28 cellular contexts compared by ENCODE assay signal in genomic region chr20:38373898-38374297, GRCh38. TPM values are rescaled to one million over a fixed set of nuclear protein-coding genes. Genes with fewer than 3 reads are reported as not detected.
"Had no signal": no experiment of that assay in that cellular context is flagged by ENCODE, and none has a peak within 500 bp of the region (broad histone marks: within the 10 kb centered on the region; RNA-seq: fewer than 3 reads in every experiment).

No MANE protein-coding gene starts in this region.

- H3K4me1 ChIP-seq: parathyroid adenoma, psoas muscle, sigmoid colon, uterus had no signal

- DNase-seq: kidney glomerular epithelial cell; lower lobe of right lung; mammary epithelial cell; mesenchymal stem cell; naive thymus-derived CD8-positive, alpha-beta T cell; occipital lobe; psoas muscle; sigmoid colon; stimulated activated CD4-positive, alpha-beta T cell treated with anti-CD3 and anti-CD28 coated beads, Interleukin-1b, Interleukin-23, amount 100 ng/mL, for 48 hours; stimulated activated CD4-positive, alpha-beta T cell treated with anti-CD3 and anti-CD28 coated beads, Interleukin-2, amount 100 ng/mL, for 48 hours; stimulated activated CD4-positive, alpha-beta T cell treated with anti-CD3 and anti-CD28 coated beads, Interleukin-4, amount 100 ng/mL, for 4 hours; stimulated activated CD8-positive, alpha-beta memory T cell treated with anti-CD3 and anti-CD28 coated beads, Interleukin-4, amount 100 ng/mL, for 48 hours; stimulated activated naive CD4-positive, alpha-beta T cell treated with Interleukin-2 at 50 U/mL for 16 hours; stimulated activated naive CD8-positive, alpha-beta T cell treated with anti-CD3 and anti-CD28 coated beads, Interleukin-15, amount 100 ng/mL, for 72 hours; substantia nigra had no signal

- FAIRE-seq: keratinocyte, small intestine had no signal

- H3K36me3 Mint-ChIP-seq: naive thymus-derived CD8-positive, alpha-beta T cell; stimulated activated memory B cell treated with anti-CD40 and anti-IgM and Interleukin-4, amounts not matched to agents 10 μg/mL and 1 μg/mL and 100 μg/mL, for 72 hours; type B pancreatic cell had no signal

- ATAC-seq: naive thymus-derived CD8-positive, alpha-beta T cell; stimulated activated naive CD8-positive, alpha-beta T cell treated with anti-CD3 and anti-CD28 coated beads, Interleukin-15, amount 100 ng/mL, for 72 hours had no signal

- H3K4me1 Mint-ChIP-seq: nephron; stimulated activated naive CD8-positive, alpha-beta T cell treated with anti-CD3 and anti-CD28 coated beads, Interleukin-15, amount 100 ng/mL, for 72 hours had no signal

- H3K27ac Mint-ChIP-seq: naive thymus-derived CD8-positive, alpha-beta T cell; nephron; stimulated activated memory B cell treated with anti-CD40 and anti-IgM and Interleukin-4, amounts not matched to agents 10 μg/mL and 1 μg/mL and 100 μg/mL, for 72 hours; type B pancreatic cell had no signal

- H3K27me3 ChIP-seq: hepatocyte, sigmoid colon, tibial nerve, uterus had no signal

- H3K27ac ChIP-seq: lower lobe of right lung, neutrophil, parathyroid adenoma, psoas muscle, sigmoid colon had no signal

- H3K4me3 Mint-ChIP-seq: naive thymus-derived CD8-positive, alpha-beta T cell; nephron; neural crest cell; stimulated activated memory B cell treated with anti-CD40 and anti-IgM and Interleukin-4, amounts not matched to agents 10 μg/mL and 1 μg/mL and 100 μg/mL, for 72 hours; stimulated activated naive CD8-positive, alpha-beta T cell treated with anti-CD3 and anti-CD28 coated beads, Interleukin-15, amount 100 ng/mL, for 72 hours; type B pancreatic cell had no signal

- H3K9me3 ChIP-seq: lower lobe of right lung, neutrophil, psoas muscle, sigmoid colon, tibial nerve, uterus had no signal

- H3K9me3 Mint-ChIP-seq: neural crest cell; stimulated activated naive CD8-positive, alpha-beta T cell treated with anti-CD3 and anti-CD28 coated beads, Interleukin-15, amount 100 ng/mL, for 72 hours; type B pancreatic cell had no signal

- H3K4me3 ChIP-seq: hepatocyte, lower lobe of right lung, psoas muscle, sigmoid colon, tibial nerve, uterus had no signal

- H3K27me3 Mint-ChIP-seq: stimulated activated memory B cell treated with anti-CD40 and anti-IgM and Interleukin-4, amounts not matched to agents 10 μg/mL and 1 μg/mL and 100 μg/mL, for 72 hours; stimulated activated naive CD8-positive, alpha-beta T cell treated with anti-CD3 and anti-CD28 coated beads, Interleukin-15, amount 100 ng/mL, for 72 hours had no signal

- H3K36me3 ChIP-seq: lower lobe of right lung, neutrophil, sigmoid colon, tibial nerve, uterus had no signal

RNA-seq across cellular contexts. Expression of gene LBP, which starts 27.6 kb away (rescaled TPM):
- total RNA-seq: lower lobe of right lung; mammary epithelial cell; naive thymus-derived CD8-positive, alpha-beta T cell; neural crest cell; osteocyte; temporal lobe; uterus had no signal
- polyA plus RNA-seq: keratinocyte; mammary epithelial cell; naive thymus-derived CD8-positive, alpha-beta T cell had no signal
